In the genomic region with DNA sequence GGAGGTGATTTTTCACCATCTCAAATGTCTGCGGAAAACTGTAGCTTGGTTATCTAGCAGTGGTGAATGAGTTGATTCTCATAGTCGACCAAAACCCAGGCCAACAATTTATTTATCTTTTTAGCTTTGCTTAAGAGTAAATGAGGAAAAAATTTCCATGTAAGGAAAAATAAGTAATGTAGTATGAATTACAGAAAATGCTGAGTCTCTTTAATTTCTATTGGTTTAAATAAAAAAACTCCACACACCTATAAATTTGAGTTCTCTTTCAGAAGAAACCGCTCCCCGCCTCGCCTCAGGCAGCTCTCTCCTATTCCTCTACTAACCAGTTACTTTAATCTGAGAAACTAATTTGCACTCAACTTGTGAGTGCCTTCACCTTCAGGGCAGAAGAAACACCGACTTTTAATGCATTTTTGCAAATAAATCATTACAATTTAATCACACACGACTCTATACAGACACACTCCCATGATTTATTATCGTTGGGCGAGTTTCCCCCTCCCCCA, we compare ENCODE assay signal across 1 cellular context.
TF ChIP-seq lines count a peak whose summit lies in the region.

No MANE protein-coding gene starts in this region.

TF ChIP-seq in SK-N-SH, 30 proteins besides CTCF, POLR2A, EP300 and RAD21 (continued from another document):
- no peak for TF ChIP-seq REST (IDR thresholded peaks at IDR 0.05; ENCODE audit: low read depth, low read length)
